19 cellular contexts compared by ENCODE assay signal in the genomic region with DNA sequence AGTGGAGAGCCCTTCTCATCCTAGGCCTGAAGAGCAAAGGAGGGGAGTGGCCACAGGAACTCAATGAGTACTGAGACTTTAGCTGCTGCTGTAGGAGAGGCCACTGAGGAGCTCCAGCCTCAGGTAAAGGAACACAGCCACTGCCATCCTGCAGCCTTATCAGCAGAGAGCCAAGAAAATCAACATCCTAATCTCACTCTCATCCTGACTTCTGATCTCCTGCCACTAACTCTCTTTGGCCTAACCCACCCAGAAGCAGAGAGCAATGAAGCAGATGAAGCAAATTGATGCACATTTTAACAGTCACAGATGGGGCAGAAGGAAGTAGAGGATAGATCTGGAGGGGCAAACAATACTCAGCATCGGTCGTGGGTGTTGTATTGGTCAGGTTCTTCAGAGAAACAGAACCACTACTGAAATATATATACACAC.
DNase-seq lines count a peak whose midpoint lies in the region; ATAC-seq and TF ChIP-seq lines count a peak whose summit lies in the region.
"Had no signal": no experiment of that assay in that cellular context is flagged by ENCODE, and none has a peak within 500 bp of the region (broad histone marks: within the 10 kb centered on the region; RNA-seq: fewer than 3 reads in every experiment).

No MANE protein-coding gene starts in this region.

- H3K79me2 ChIP-seq in H9 (ENCODE audit: insufficient read depth, low read length) = no peaks in the 10 kb centered on the region

- peak overlapping the region; percentile 25 to 47; a peak in 3 of 5 replicates for H3K4me3 Mint-ChIP-seq in H9
- H3K4me3 Mint-ChIP-seq in osteocyte (ENCODE audit: unreplicated experiment) = no peak overlapping the region
- no peak overlapping the region for H3K4me3 Mint-ChIP-seq in activated T-helper 17 cell treated with anti-CD3 and anti-CD28 coated beads, Interleukin-2, amount 50 U/mL, for 72 hours
- H3K4me3 Mint-ChIP-seq: B cell; CD4-positive, alpha-beta memory T cell had no signal

- no CpG with 5 or more reads among the region's 2 CpGs for WGBS in H9 (ENCODE audit: extremely low coverage, insufficient read length, low lambda C conversion rate)

- H3K36me3 Mint-ChIP-seq in H9 (ENCODE audit: insufficient read depth in 1 of 3, low read depth in 3 of 3) (peaks cover 3 to 13% (median 7%) of the 10 kb centered on the region in 3 experiments), osteocyte (ENCODE audit: unreplicated experiment) (no peaks in the 10 kb centered on the region)
- no peaks in the 10 kb centered on the region for H3K36me3 Mint-ChIP-seq in activated T-helper 17 cell treated with anti-CD3 and anti-CD28 coated beads, Interleukin-2, amount 50 U/mL, for 72 hours (ENCODE audit: low read depth)

- peak overlapping the region; percentile 43 for H3K4me2 ChIP-seq in H9 (ENCODE audit: insufficient read depth, insufficient read length, low read length)

- H3K9ac ChIP-seq in H9 (ENCODE audit: extremely low read depth, insufficient read length, low read length) (no peak overlapping the region), iPS-18a (ENCODE audit: low read length) (no peak overlapping the region)

- H4K20me1 ChIP-seq in H9 (ENCODE audit: control insufficient read depth, insufficient read depth, insufficient read length) = no peaks in the 10 kb centered on the region

- peak overlapping the region; percentile 12 for H3K4me3 ChIP-seq in iPS-18a (ENCODE audit: low read length)

- peak overlapping the region; percentile 22 for H4K5ac ChIP-seq in H9 (ENCODE audit: insufficient read length, low read depth, low read length)

- peak overlapping the region; percentile 41 for H2AFZ ChIP-seq in H9 (ENCODE audit: low read length)

- H3K56ac ChIP-seq in H9 (ENCODE audit: insufficient read length, low read depth, low read length) = no peak overlapping the region

- H4K91ac ChIP-seq in H9 (ENCODE audit: insufficient read length, low read depth, low read length) = no peak overlapping the region

- no peak overlapping the region for H3K27ac ChIP-seq in H9 (ENCODE audit: insufficient read length, low read depth, low read length)
- H3K27ac ChIP-seq in VCaP = peak overlapping the region; percentile 38
- H3K27ac ChIP-seq in iPS-18a (ENCODE audit: low read length) = no peak overlapping the region
- H3K27ac ChIP-seq in caudate nucleus (ENCODE audit: low read depth, low read length) = no peak overlapping the region

- no peak overlapping the region for H2AK5ac ChIP-seq in H9 (ENCODE audit: insufficient read length, low read length)

- peak overlapping the region; percentile 83 for H2BK12ac ChIP-seq in H9 (ENCODE audit: insufficient read length, low read depth, low read length)

- H3K27me3 Mint-ChIP-seq in H9 (ENCODE audit: low read depth) (no peaks in the 10 kb centered on the region), osteocyte (ENCODE audit: unreplicated experiment) (peaks cover 3% of the 10 kb centered on the region)
- H3K27me3 Mint-ChIP-seq in activated T-helper 17 cell treated with anti-CD3 and anti-CD28 coated beads, Interleukin-2, amount 50 U/mL, for 72 hours = no peaks in the 10 kb centered on the region
- H3K27me3 Mint-ChIP-seq: B cell; CD4-positive, alpha-beta memory T cell had no signal

- no peak for TF ChIP-seq CTCF in H9 (conservative IDR thresholded peaks at IDR 0.05)
- TF ChIP-seq CTCF in VCaP (conservative IDR thresholded peaks at IDR 0.05) = no peak
- TF ChIP-seq CTCF in osteocyte (IDR thresholded peaks at IDR 0.05) = no peak

- H3K36me3 ChIP-seq in iPS-18a (ENCODE audit: control insufficient read depth, low read depth, low read length) = no peaks in the 10 kb centered on the region

- no peak for ATAC-seq in GM21717 (IDR thresholded peaks at IDR 0.05; ENCODE audit: unreplicated experiment)
- no peak for ATAC-seq in activated T-helper 17 cell treated with anti-CD3 and anti-CD28 coated beads, Interleukin-2, amount 50 U/mL, for 72 hours (replicated peaks)

- no peak overlapping the region for H3T11ph ChIP-seq in H9 (ENCODE audit: low read length)

- H3K27ac Mint-ChIP-seq in H9 = peak overlapping the region in 1 of 3 experiments; percentile 0; a peak in 4 of 7 replicates
- no peak overlapping the region for H3K27ac Mint-ChIP-seq in osteocyte (ENCODE audit: unreplicated experiment)
- no peak overlapping the region for H3K27ac Mint-ChIP-seq in activated T-helper 17 cell treated with anti-CD3 and anti-CD28 coated beads, Interleukin-2, amount 50 U/mL, for 72 hours
- H3K27ac Mint-ChIP-seq: B cell had no signal

- H3K23ac ChIP-seq in H9 (ENCODE audit: insufficient read length, low read depth, low read length) = no peak overlapping the region

- H3K9me3 ChIP-seq in H9 (ENCODE audit: control insufficient read depth, low read depth, low read length) (no peaks in the 10 kb centered on the region), iPS-18a (ENCODE audit: control insufficient read depth, low read depth, low read length) (no peaks in the 10 kb centered on the region)

- no peaks in the 10 kb centered on the region for H3K79me1 ChIP-seq in H9 (ENCODE audit: insufficient read depth, low read depth, low read length, poor library complexity, severe bottlenecking)

- no peak overlapping the region for H2BK15ac ChIP-seq in H9 (ENCODE audit: low read depth, low read length)

- no peaks in the 10 kb centered on the region for H3K23me2 ChIP-seq in H9 (ENCODE audit: insufficient read length, low read depth, low read length, poor library complexity, severe bottlenecking)

- DNase-seq in CMK (ENCODE audit: low read depth) (peak; percentile 31), H9 (peak; percentile 38), osteocyte (ENCODE audit: extremely low spot score, unreplicated experiment) (no peak), caudate nucleus (lab: John Stamatoyannopoulos, UW) (no peak)
- DNase-seq: CD4-positive, alpha-beta memory T cell; DND-41; GF-D8; MV-4-11; NCI-H1417; NCI-H187 treated with DMSO at 0.1 percent for 48 hours; NCI-H2227 treated with DMSO at 0.1 percent for 48 hours; NCI-H526 treated with DMSO at 0.1 percent for 48 hours; NK-92 treated with Interleukin-12 subunit alpha and Interleukin-12 subunit beta, amount 100 ng/mL, for 24 hours; SIG-M5 had no signal

- no peak overlapping the region for H4K8ac ChIP-seq in H9 (replicated peaks; ENCODE audit: insufficient read length, low read depth, low read length)

- H3K4me1 ChIP-seq in H9 (ENCODE audit: insufficient read depth, low read length) (no peaks in the 10 kb centered on the region), iPS-18a (ENCODE audit: control insufficient read depth, low read depth, low read length) (no peaks in the 10 kb centered on the region)

- no peak overlapping the region for H2BK20ac ChIP-seq in H9 (ENCODE audit: low read depth, low read length, poor library complexity, severe bottlenecking)

- no peak overlapping the region for H2BK120ac ChIP-seq in H9 (ENCODE audit: low read depth, low read length, poor library complexity, severe bottlenecking)

- H2BK5ac ChIP-seq in H9 (ENCODE audit: insufficient read length, low read length) = no peak overlapping the region

- peaks cover 13 to 20% of the 10 kb centered on the region in 2 experiments for H3K4me1 Mint-ChIP-seq in H9
- H3K4me1 Mint-ChIP-seq in osteocyte (ENCODE audit: unreplicated experiment) = no peaks in the 10 kb centered on the region
- H3K4me1 Mint-ChIP-seq in activated T-helper 17 cell treated with anti-CD3 and anti-CD28 coated beads, Interleukin-2, amount 50 U/mL, for 72 hours = no peaks in the 10 kb centered on the region
- H3K4me1 Mint-ChIP-seq: B cell; CD4-positive, alpha-beta memory T cell had no signal

- H3K4ac ChIP-seq in H9 (ENCODE audit: low read depth, low read length) = no peak overlapping the region

- H3K27me3 ChIP-seq in H9 (ENCODE audit: insufficient read depth, low read length) = no peaks in the 10 kb centered on the region
- H3K27me3 ChIP-seq in iPS-18a (ENCODE audit: control insufficient read depth, insufficient read depth, low read length) = no peaks in the 10 kb centered on the region

- H3K18ac ChIP-seq in H9 (ENCODE audit: insufficient read length, low read depth, low read length) = no peak overlapping the region

- H3K9me3 Mint-ChIP-seq in H9 (peaks cover 8 to 14% of the 10 kb centered on the region in 2 experiments), osteocyte (ENCODE audit: unreplicated experiment) (no peaks in the 10 kb centered on the region)
- H3K9me3 Mint-ChIP-seq in activated T-helper 17 cell treated with anti-CD3 and anti-CD28 coated beads, Interleukin-2, amount 50 U/mL, for 72 hours = peaks cover 13% of the 10 kb centered on the region

- no peak overlapping the region for H3K14ac ChIP-seq in H9 (ENCODE audit: insufficient read depth, low read length)

Comparison
In these comparisons a context has a peak if more than half of its experiments do, and no peak if none do; other contexts are left out.
1. DNase-seq: peak in CMK (single experiment) and H9 (single experiment); none in osteocyte (single experiment) and caudate nucleus (0 of 61).
2. H3K4me3 Mint-ChIP-seq: peak in H9 (2 of 2); none in osteocyte (single experiment) and activated T-helper 17 cell treated with anti-CD3 and anti-CD28 coated beads, Interleukin-2, amount 50 U/mL, for 72 hours (single experiment).